In genomic region chr17:1650731-1651558, GRCh38 we compare ENCODE assay signal across 10 cellular contexts. TPM values are rescaled to one million over a fixed set of nuclear protein-coding genes. Genes with fewer than 3 reads are reported as not detected.
DNase-seq lines count a peak whose midpoint lies in the region; ATAC-seq, FAIRE-seq and TF ChIP-seq lines count a peak whose summit lies in the region.
"Had no signal": no experiment of that assay in that cellular context is flagged by ENCODE, and none has a peak within 500 bp of the region (broad histone marks: within the 10 kb centered on the region; RNA-seq: fewer than 3 reads in every experiment).

No MANE protein-coding gene starts in this region.

- no peaks in the 10 kb centered on the region for H3K9me3 Mint-ChIP-seq in activated naive CD8-positive, alpha-beta T cell treated with anti-CD3 and anti-CD28 coated beads, Interleukin-2, amount 10 ng/mL, durations not matched to agents 7 days and 5 days
- no peaks in the 10 kb centered on the region for H3K9me3 Mint-ChIP-seq in activated naive CD8-positive, alpha-beta T cell treated with anti-CD3 and anti-CD28 coated beads, Interleukin-2, amount 50 U/mL, for 24 hours
- H3K9me3 Mint-ChIP-seq in memory B cell, result no peaks in the 10 kb centered on the region
- H3K9me3 Mint-ChIP-seq: brain, nephron progenitor cell had no signal

- no peaks in the 10 kb centered on the region for H3K27me3 Mint-ChIP-seq in activated naive CD8-positive, alpha-beta T cell treated with anti-CD3 and anti-CD28 coated beads, Interleukin-2, amount 10 ng/mL, durations not matched to agents 7 days and 5 days
- H3K27me3 Mint-ChIP-seq in activated naive CD8-positive, alpha-beta T cell treated with anti-CD3 and anti-CD28 coated beads, Interleukin-2, amount 50 U/mL, for 24 hours, result no peaks in the 10 kb centered on the region
- no peaks in the 10 kb centered on the region for H3K27me3 Mint-ChIP-seq in memory B cell
- H3K27me3 Mint-ChIP-seq: brain had no signal

- H3K4me3 Mint-ChIP-seq in activated naive CD8-positive, alpha-beta T cell treated with anti-CD3 and anti-CD28 coated beads, Interleukin-2, amount 10 ng/mL, durations not matched to agents 7 days and 5 days, result no peak overlapping the region
- no peak overlapping the region for H3K4me3 Mint-ChIP-seq in activated naive CD8-positive, alpha-beta T cell treated with anti-CD3 and anti-CD28 coated beads, Interleukin-2, amount 50 U/mL, for 24 hours
- H3K4me3 Mint-ChIP-seq in memory B cell, result no peak overlapping the region

- H3K4me1 ChIP-seq in K562 (replicated peaks in 1 of 2; ENCODE audit: control insufficient read depth in 2 of 2, insufficient read depth in 2 of 2, low read length in 2 of 2) (peaks cover 21 to 44% of the 10 kb centered on the region in 2 experiments), upper lobe of right lung (peaks cover 38% of the 10 kb centered on the region)

- peaks cover 74% of the 10 kb centered on the region for H3K36me3 ChIP-seq in K562 (ENCODE audit: control insufficient read depth, insufficient read depth, low read length)
- peaks cover 58% of the 10 kb centered on the region for H3K36me3 ChIP-seq in upper lobe of right lung

- H3K4me1 Mint-ChIP-seq in activated naive CD8-positive, alpha-beta T cell treated with anti-CD3 and anti-CD28 coated beads, Interleukin-2, amount 10 ng/mL, durations not matched to agents 7 days and 5 days, result peaks cover 9% of the 10 kb centered on the region
- peaks cover 20% of the 10 kb centered on the region for H3K4me1 Mint-ChIP-seq in activated naive CD8-positive, alpha-beta T cell treated with anti-CD3 and anti-CD28 coated beads, Interleukin-2, amount 50 U/mL, for 24 hours
- H3K4me1 Mint-ChIP-seq in memory B cell, result peaks cover 13% of the 10 kb centered on the region

- no peak for TF ChIP-seq POLR2A in K562 (conservative IDR thresholded peaks at IDR 0.05)

- WGBS in K562 (ENCODE audit: insufficient coverage, low coverage, missing lambda C conversion rate), result 63% methylated on average over 16 of the region's 22 CpGs

- in situ Hi-C loops in K562 (cut with MboI), result no loop called here

- no peak for TF ChIP-seq RAD21 in K562 (CRISPR knock-in tag; conservative IDR thresholded peaks at IDR 0.05 in 1 of 2, IDR thresholded peaks at IDR 0.05 in 1 of 2)

- no peak for DNase-seq in activated naive CD8-positive, alpha-beta T cell treated with anti-CD3 and anti-CD28 coated beads, Interleukin-2, amount 10 ng/mL, durations not matched to agents 7 days and 5 days
- DNase-seq in activated naive CD8-positive, alpha-beta T cell treated with anti-CD3 and anti-CD28 coated beads, Interleukin-2, amount 50 U/mL, for 24 hours, result no peak
- peak; percentile 13 to 20 (median 16) for DNase-seq in K562 (ENCODE audit: extremely low read depth in 1 of 4, low spot score in 3 of 4)
- DNase-seq in memory B cell (ENCODE audit: low spot score in 2 of 2), result no peak
- no peak for DNase-seq in upper lobe of right lung
- DNase-seq in NCI-H1048 (lab: John Stamatoyannopoulos, UW), result no peak
- DNase-seq: nephron progenitor cell had no signal

- H3K79me2 ChIP-seq in K562 (ENCODE audit: control insufficient read depth, insufficient read depth, low read length), result peaks cover 12% of the 10 kb centered on the region; the same call in 2 of the 3 replicates

- no peaks in the 10 kb centered on the region for H3K27me3 ChIP-seq in K562 (ENCODE audit: control insufficient read depth in 2 of 2, insufficient read depth in 2 of 2, low read length in 2 of 2)
- no peaks in the 10 kb centered on the region for H3K27me3 ChIP-seq in upper lobe of right lung

- H3K36me3 Mint-ChIP-seq in activated naive CD8-positive, alpha-beta T cell treated with anti-CD3 and anti-CD28 coated beads, Interleukin-2, amount 10 ng/mL, durations not matched to agents 7 days and 5 days, result peaks cover 33% of the 10 kb centered on the region
- H3K36me3 Mint-ChIP-seq in activated naive CD8-positive, alpha-beta T cell treated with anti-CD3 and anti-CD28 coated beads, Interleukin-2, amount 50 U/mL, for 24 hours (ENCODE audit: low read depth), result peaks cover 37% of the 10 kb centered on the region
- peaks cover 19% of the 10 kb centered on the region for H3K36me3 Mint-ChIP-seq in memory B cell

- H3K27ac Mint-ChIP-seq in activated naive CD8-positive, alpha-beta T cell treated with anti-CD3 and anti-CD28 coated beads, Interleukin-2, amount 10 ng/mL, durations not matched to agents 7 days and 5 days, result peak overlapping the region; percentile 21
- no peak overlapping the region for H3K27ac Mint-ChIP-seq in activated naive CD8-positive, alpha-beta T cell treated with anti-CD3 and anti-CD28 coated beads, Interleukin-2, amount 50 U/mL, for 24 hours
- peak overlapping the region; percentile 47 for H3K27ac Mint-ChIP-seq in memory B cell
- H3K27ac Mint-ChIP-seq: nephron progenitor cell had no signal

- H3K9me1 ChIP-seq in K562 (ENCODE audit: control insufficient read depth, insufficient read depth, low read length), result no peaks in the 10 kb centered on the region

- no peak overlapping the region for H2AFZ ChIP-seq in K562 (ENCODE audit: low read depth, low read length)

- intact Hi-C loops in K562 (cut with micrococcal nuclease), result loop anchor here (2.0 kb wide), 1 partner anchor 66 kb away; no protein-coding TSS in a partner anchor
- intact Hi-C loops in upper lobe of right lung (cut with DNase I), result no loop called here

- H3K27ac ChIP-seq in K562 (ENCODE audit: extremely low read depth, low read depth, low read length) (peak overlapping the region; percentile 99), upper lobe of right lung (peak overlapping the region; percentile 96)

- FAIRE-seq in K562 (lab: Jason Lieb, UNC), result peak; percentile 65

- POLR2A ChIA-PET in activated naive CD8-positive, alpha-beta T cell treated with anti-CD3 and anti-CD28 coated beads, Interleukin-2, amount 10 ng/mL, durations not matched to agents 7 days and 5 days (lab: Charles Lee), result interaction anchor here (1.0 kb wide), 1 partner anchor 18 kb away, joined by 5 read pairs; no protein-coding TSS in a partner anchor
- POLR2A ChIA-PET in K562 (lab: Yijun Ruan, JAX), result interaction anchor here (0.7 to 3.5 kb wide), 12 partner anchors 7 to 226 kb away, joined by 3 to 20 read pairs (median 6); no protein-coding TSS in a partner anchor

- BruUV-seq in K562 (replicated peaks; lab: Mats Ljungman, UMichigan), result TSS peak; percentile 33

- H4K20me1 ChIP-seq in K562 (replicated peaks; ENCODE audit: control insufficient read depth, insufficient read depth, low read length), result 0 out of 2 replicates have a peak, but pooled peaks cover 2% of the 10 kb centered on the region

- no peak overlapping the region for H3K4me2 ChIP-seq in K562 (ENCODE audit: insufficient read depth, low read length)

- no peak for TF ChIP-seq EP300 in K562 (IDR thresholded peaks at IDR 0.05; ENCODE audit: low read length)

- no peak for ATAC-seq in activated naive CD8-positive, alpha-beta T cell treated with anti-CD3 and anti-CD28 coated beads, Interleukin-2, amount 10 ng/mL, durations not matched to agents 7 days and 5 days (ENCODE audit: low read depth)
- no peak for ATAC-seq in activated naive CD8-positive, alpha-beta T cell treated with anti-CD3 and anti-CD28 coated beads, Interleukin-2, amount 50 U/mL, for 24 hours
- ATAC-seq in K562, result no peak
- ATAC-seq in memory B cell (ENCODE audit: low read depth), result no peak
- no peak for ATAC-seq in upper lobe of right lung
- ATAC-seq in HG03135 (IDR thresholded peaks at IDR 0.05; ENCODE audit: unreplicated experiment), result no peak
- no peak for ATAC-seq in HG02798 (IDR thresholded peaks at IDR 0.05; ENCODE audit: poor library complexity, unreplicated experiment)

- H3K4me3 ChIP-seq in K562, result no peak overlapping the region
- H3K4me3 ChIP-seq in upper lobe of right lung, result no peak overlapping the region

- H3K9me3 ChIP-seq in K562 (replicated peaks; ENCODE audit: control insufficient read depth, insufficient read depth, low read depth, low read length) (no peaks in the 10 kb centered on the region), upper lobe of right lung (no peaks in the 10 kb centered on the region)

- TF ChIP-seq CTCF in K562 (IDR thresholded peaks at IDR 0.05 in 2 of 3, conservative IDR thresholded peaks at IDR 0.05 in 1 of 3; ENCODE audit: insufficient read depth in 2 of 3, low read depth in 1 of 3, low read length in 3 of 3), result no peak
- no peak for TF ChIP-seq CTCF in upper lobe of right lung (IDR thresholded peaks at IDR 0.05)

- peak overlapping the region; percentile 59 to 94; a peak in 3 of 4 replicates for H3K9ac ChIP-seq in K562 (ENCODE audit: insufficient read depth in 1 of 2, low read depth in 2 of 2, low read length in 2 of 2)

- CTCF ChIA-PET in K562 (lab: Yijun Ruan, JAX; ENCODE audit: low intra/inter-chr PET ratio), result no interaction called here

RNA-seq across cellular contexts. Expression of gene RILP, which starts 1.3 kb away (rescaled TPM):
- 1 to 10 TPM; 8.2 to 8.9 TPM for total RNA-seq in activated naive CD8-positive, alpha-beta T cell treated with anti-CD3 and anti-CD28 coated beads, Interleukin-2, amount 10 ng/mL, durations not matched to agents 7 days and 5 days
- 15.7 and 47.1 TPM in 2 replicates for total RNA-seq in K562 (2011; cell fraction: chromatin; rRNA removed; ENCODE audit: low replicate concordance)
- 41.4 and 44.9 TPM in 2 replicates for total RNA-seq in K562 (2011; cell fraction: nucleolus; rRNA removed)
- 19.0 and 24.0 TPM in 2 replicates for total RNA-seq in K562 (2011; cell fraction: nucleoplasm; rRNA removed)
- total RNA-seq in K562 (2014; rRNA removed), result 54.9 and 66.3 TPM in 2 replicates
- 14.1 and 15.3 TPM in 2 replicates for total RNA-seq in K562 (2014; rRNA removed; fragmentation: Illumina TruSeq; extraction: Trizol)
- total RNA-seq in K562 (2015; rRNA removed; fragmentation: Illumina TruSeq; extraction: Trizol), result 27.8 and 27.9 TPM in 2 replicates
- total RNA-seq in K562 (2021), result 41.3 and 45.4 TPM in 2 replicates
- 22.8 and 23.0 TPM in 2 replicates for polyA plus RNA-seq in K562 (2011; rRNA removed)
- 18.3 and 40.5 TPM in 2 replicates for polyA plus RNA-seq in K562 (2011; cell fraction: cytosol; rRNA removed)
- 40.5 and 69.5 TPM in 2 replicates for polyA plus RNA-seq in K562 (2011; cell fraction: nucleus; rRNA removed)
- 30.0 and 68.3 TPM in 2 replicates for polyA plus RNA-seq in K562 (2012)
- 29.9 and 40.4 TPM in 2 replicates for polyA plus RNA-seq in K562 (2014; fragmentation: Illumina TruSeq; extraction: Trizol)
- polyA plus RNA-seq in K562 (2014; fragmentation: Nextera tagmentation; extraction: Ambion mirVana), result 1 to 10 TPM in 1 of 2 experiments, under 1 TPM in 1; 0.75 to 2.2 TPM
- 43.4 and 46.6 TPM in 2 replicates for polyA plus RNA-seq in K562 (2014; rRNA removed)
- polyA minus RNA-seq in K562 (2011; rRNA and poly(A)+ RNA removed), result 6.7 and 9.9 TPM in 2 replicates
- polyA minus RNA-seq in K562 (2011; cell fraction: cytosol; rRNA and poly(A)+ RNA removed), result 13.5 and 15.9 TPM in 2 replicates
- polyA minus RNA-seq in K562 (2011; cell fraction: nucleus; rRNA and poly(A)+ RNA removed), result 11.6 and 14.0 TPM in 2 replicates
- 39.5 TPM for total RNA-seq in upper lobe of right lung

RNA-seq across cellular contexts. Expression of gene SCARF1, which starts 5.4 kb away (rescaled TPM):
- total RNA-seq in activated naive CD8-positive, alpha-beta T cell treated with anti-CD3 and anti-CD28 coated beads, Interleukin-2, amount 10 ng/mL, durations not matched to agents 7 days and 5 days, result 1 to 10 TPM; 6.0 to 6.5 TPM
- total RNA-seq in K562 (2011; cell fraction: chromatin; rRNA removed; ENCODE audit: low replicate concordance), result 3.7 and 12.1 TPM in 2 replicates
- total RNA-seq in K562 (2011; cell fraction: nucleolus; rRNA removed), result 6.1 and 10.0 TPM in 2 replicates
- total RNA-seq in K562 (2011; cell fraction: nucleoplasm; rRNA removed), result 5.3 and 5.6 TPM in 2 replicates
- total RNA-seq in K562 (2014; rRNA removed) (0.57 and 0.95 TPM in 2 replicates), K562 (2014; rRNA removed; fragmentation: Illumina TruSeq; extraction: Trizol) (0.19 and 0.36 TPM in 2 replicates), K562 (2015; rRNA removed; fragmentation: Illumina TruSeq; extraction: Trizol) (0.75 and 0.94 TPM in 2 replicates), K562 (2021) (1.0 and 1.5 TPM in 2 replicates), upper lobe of right lung (48.5 TPM)
- polyA plus RNA-seq in K562 (2011; rRNA removed) (0.63 and 1.0 TPM in 2 replicates), K562 (2014; fragmentation: Illumina TruSeq; extraction: Trizol) (0.16 and 0.44 TPM in 2 replicates), K562 (2014; fragmentation: Nextera tagmentation; extraction: Ambion mirVana) (under 1 TPM; 0.04 to 0.08 TPM), K562 (2014; rRNA removed) (0.80 and 2.1 TPM in 2 replicates)
- polyA plus RNA-seq in K562 (2011; cell fraction: cytosol; rRNA removed), result 0.62 and 1.4 TPM in 2 replicates
- 5.9 and 9.9 TPM in 2 replicates for polyA plus RNA-seq in K562 (2011; cell fraction: nucleus; rRNA removed)
- polyA plus RNA-seq in K562 (2012), result 1.3 and 6.9 TPM in 2 replicates
- polyA minus RNA-seq in K562 (2011; rRNA and poly(A)+ RNA removed), result 0.09 and 0.25 TPM in 2 replicates
- 0.67 and 1.0 TPM in 2 replicates for polyA minus RNA-seq in K562 (2011; cell fraction: cytosol; rRNA and poly(A)+ RNA removed)
- 1.6 and 1.9 TPM in 2 replicates for polyA minus RNA-seq in K562 (2011; cell fraction: nucleus; rRNA and poly(A)+ RNA removed)

RNA-seq across cellular contexts. Expression of gene SLC43A2, which starts 22.3 kb away (rescaled TPM):
- total RNA-seq in activated naive CD8-positive, alpha-beta T cell treated with anti-CD3 and anti-CD28 coated beads, Interleukin-2, amount 10 ng/mL, durations not matched to agents 7 days and 5 days, result 1 to 10 TPM; 2.1 to 2.5 TPM
- 20.6 and 51.1 TPM in 2 replicates for total RNA-seq in K562 (2011; cell fraction: chromatin; rRNA removed; ENCODE audit: low replicate concordance)
- 34.0 and 41.2 TPM in 2 replicates for total RNA-seq in K562 (2011; cell fraction: nucleolus; rRNA removed)
- total RNA-seq in K562 (2011; cell fraction: nucleoplasm; rRNA removed), result 21.8 and 28.6 TPM in 2 replicates
- total RNA-seq in K562 (2014; rRNA removed) (6.2 and 6.6 TPM in 2 replicates), K562 (2014; rRNA removed; fragmentation: Illumina TruSeq; extraction: Trizol) (2.9 and 3.4 TPM in 2 replicates), K562 (2015; rRNA removed; fragmentation: Illumina TruSeq; extraction: Trizol) (2.5 TPM in 2 replicates), K562 (2021) (9.4 and 10.2 TPM in 2 replicates), upper lobe of right lung (39.9 TPM)
- polyA plus RNA-seq in K562 (2011; rRNA removed) (4.2 and 9.0 TPM in 2 replicates), K562 (2014; fragmentation: Illumina TruSeq; extraction: Trizol) (3.6 and 6.5 TPM in 2 replicates), K562 (2014; fragmentation: Nextera tagmentation; extraction: Ambion mirVana) (under 1 TPM; 0.03 to 0.04 TPM), K562 (2014; rRNA removed) (5.8 and 6.4 TPM in 2 replicates)
- 5.7 and 11.9 TPM in 2 replicates for polyA plus RNA-seq in K562 (2011; cell fraction: cytosol; rRNA removed)
- polyA plus RNA-seq in K562 (2011; cell fraction: nucleus; rRNA removed), result 5.7 and 7.6 TPM in 2 replicates
- polyA plus RNA-seq in K562 (2012), result 5.3 and 6.5 TPM in 2 replicates
- polyA minus RNA-seq in K562 (2011; rRNA and poly(A)+ RNA removed), result 5.2 and 7.1 TPM in 2 replicates
- polyA minus RNA-seq in K562 (2011; cell fraction: cytosol; rRNA and poly(A)+ RNA removed), result 5.4 and 11.7 TPM in 2 replicates
- 7.9 TPM in 2 replicates for polyA minus RNA-seq in K562 (2011; cell fraction: nucleus; rRNA and poly(A)+ RNA removed)

RNA-seq across cellular contexts. Expression of gene PRPF8, which starts 33.7 kb away (rescaled TPM):
- total RNA-seq in activated naive CD8-positive, alpha-beta T cell treated with anti-CD3 and anti-CD28 coated beads, Interleukin-2, amount 10 ng/mL, durations not matched to agents 7 days and 5 days, result 100 to 1,000 TPM; 346 to 350 TPM
- total RNA-seq in K562 (2011; cell fraction: chromatin; rRNA removed; ENCODE audit: low replicate concordance), result 654 and 969 TPM in 2 replicates
- 322 and 340 TPM in 2 replicates for total RNA-seq in K562 (2011; cell fraction: nucleolus; rRNA removed)
- 351 and 363 TPM in 2 replicates for total RNA-seq in K562 (2011; cell fraction: nucleoplasm; rRNA removed)
- total RNA-seq in K562 (2014; rRNA removed) (85.9 and 111 TPM in 2 replicates), K562 (2014; rRNA removed; fragmentation: Illumina TruSeq; extraction: Trizol) (64.3 and 72.1 TPM in 2 replicates), K562 (2015; rRNA removed; fragmentation: Illumina TruSeq; extraction: Trizol) (64.6 and 74.2 TPM in 2 replicates), K562 (2021) (278 and 294 TPM in 2 replicates), upper lobe of right lung (263 TPM)
- polyA plus RNA-seq in K562 (2011; rRNA removed) (64.3 and 160 TPM in 2 replicates), K562 (2014; fragmentation: Illumina TruSeq; extraction: Trizol) (208 and 224 TPM in 2 replicates), K562 (2014; fragmentation: Nextera tagmentation; extraction: Ambion mirVana) (100 to 1,000 TPM; 128 to 174 TPM), K562 (2014; rRNA removed) (77.2 and 85.9 TPM in 2 replicates)
- polyA plus RNA-seq in K562 (2011; cell fraction: cytosol; rRNA removed), result 111 and 123 TPM in 2 replicates
- polyA plus RNA-seq in K562 (2011; cell fraction: nucleus; rRNA removed), result 279 and 287 TPM in 2 replicates
- polyA plus RNA-seq in K562 (2012), result 137 and 179 TPM in 2 replicates
- 219 and 329 TPM in 2 replicates for polyA minus RNA-seq in K562 (2011; rRNA and poly(A)+ RNA removed)
- 406 and 503 TPM in 2 replicates for polyA minus RNA-seq in K562 (2011; cell fraction: cytosol; rRNA and poly(A)+ RNA removed)
- 87.5 and 163 TPM in 2 replicates for polyA minus RNA-seq in K562 (2011; cell fraction: nucleus; rRNA and poly(A)+ RNA removed)

RNA-seq across cellular contexts. Expression of gene TLCD2, which starts 59.2 kb away (rescaled TPM):
- total RNA-seq in activated naive CD8-positive, alpha-beta T cell treated with anti-CD3 and anti-CD28 coated beads, Interleukin-2, amount 10 ng/mL, durations not matched to agents 7 days and 5 days, result under 1 TPM; 0.20 to 0.30 TPM
- total RNA-seq in K562 (2011; cell fraction: chromatin; rRNA removed; ENCODE audit: low replicate concordance), result 1.2 and 1.5 TPM in 2 replicates
- 1.1 and 1.2 TPM in 2 replicates for total RNA-seq in K562 (2011; cell fraction: nucleolus; rRNA removed)
- 1.2 and 1.5 TPM in 2 replicates for total RNA-seq in K562 (2011; cell fraction: nucleoplasm; rRNA removed)
- 0.45 and 0.54 TPM in 2 replicates for total RNA-seq in K562 (2014; rRNA removed)
- 0.64 and 0.65 TPM in 2 replicates for total RNA-seq in K562 (2014; rRNA removed; fragmentation: Illumina TruSeq; extraction: Trizol)
- 0.76 and 0.98 TPM in 2 replicates for total RNA-seq in K562 (2015; rRNA removed; fragmentation: Illumina TruSeq; extraction: Trizol)
- total RNA-seq in K562 (2021), result 0.78 and 0.89 TPM in 2 replicates
- polyA plus RNA-seq in K562 (2011; rRNA removed), result 0.46 and 0.50 TPM in 2 replicates
- 0.49 and 0.53 TPM in 2 replicates for polyA plus RNA-seq in K562 (2011; cell fraction: cytosol; rRNA removed)
- polyA plus RNA-seq in K562 (2011; cell fraction: nucleus; rRNA removed), result 0.39 and 0.54 TPM in 2 replicates
- polyA plus RNA-seq in K562 (2012), result 0.89 and 4.5 TPM in 2 replicates
- 0.58 and 0.64 TPM in 2 replicates for polyA plus RNA-seq in K562 (2014; fragmentation: Illumina TruSeq; extraction: Trizol)
- under 1 TPM; 0.10 to 0.13 TPM for polyA plus RNA-seq in K562 (2014; fragmentation: Nextera tagmentation; extraction: Ambion mirVana)
- polyA plus RNA-seq in K562 (2014; rRNA removed), result 0.73 and 1.0 TPM in 2 replicates
- polyA minus RNA-seq in K562 (2011; rRNA and poly(A)+ RNA removed), result 0.72 and 0.81 TPM in 2 replicates
- 0.48 and 0.73 TPM in 2 replicates for polyA minus RNA-seq in K562 (2011; cell fraction: cytosol; rRNA and poly(A)+ RNA removed)
- polyA minus RNA-seq in K562 (2011; cell fraction: nucleus; rRNA and poly(A)+ RNA removed), result 0.40 and 0.56 TPM in 2 replicates
- total RNA-seq in upper lobe of right lung, result 12.7 TPM

Comparison
In these comparisons a context has a peak if more than half of its experiments do, and no peak if none do; other contexts are left out.
1. DNase-seq: peak in K562 (4 of 4); none in activated naive CD8-positive, alpha-beta T cell treated with anti-CD3 and anti-CD28 coated beads, Interleukin-2, amount 10 ng/mL, durations not matched to agents 7 days and 5 days (single experiment), activated naive CD8-positive, alpha-beta T cell treated with anti-CD3 and anti-CD28 coated beads, Interleukin-2, amount 50 U/mL, for 24 hours (single experiment), memory B cell (0 of 2), upper lobe of right lung (single experiment) and NCI-H1048 (single experiment).